ENCODE assay signal across 30 cellular contexts in genomic region chrX:133924548-133924947, GRCh38.
"Had no signal": no experiment of that assay in that cellular context is flagged by ENCODE, and none has a peak within 500 bp of the region (broad histone marks: within the 10 kb centered on the region; RNA-seq: fewer than 3 reads in every experiment).

No MANE protein-coding gene starts in this region.

- H3K9me3 Mint-ChIP-seq: activated CD4-positive, alpha-beta memory T cell treated with anti-CD3 and anti-CD28 coated beads, Interleukin-2, amount 10 ng/mL, durations not matched to agents 7 days and 5 days; activated naive CD4-positive, alpha-beta T cell treated with anti-CD3 and anti-CD28 coated beads, Interleukin-2, amount 10 ng/mL, durations not matched to agents 7 days and 5 days; activated T-cell treated with anti-CD3 and anti-CD28 coated beads, Interleukin-2, amount 50 U/mL, for 24 hours; central memory CD8-positive, alpha-beta T cell; effector memory CD8-positive, alpha-beta T cell; WTC11 had no signal

- H3K4me3 ChIP-seq: ascending aorta, coronary artery, esophagus muscularis mucosa, gastroesophageal sphincter, heart right ventricle, hepatocyte had no signal

- H3K4me1 ChIP-seq: ascending aorta, esophagus muscularis mucosa, foreskin keratinocyte, gastroesophageal sphincter, heart right ventricle had no signal

- H3K9me3 ChIP-seq: ascending aorta, esophagus muscularis mucosa, gastroesophageal sphincter, heart right ventricle had no signal

- H3K27me3 ChIP-seq: ascending aorta, brain microvascular endothelial cell, foreskin keratinocyte, gastroesophageal sphincter, hepatocyte had no signal

- DNase-seq: activated CD4-positive, alpha-beta memory T cell treated with anti-CD3 and anti-CD28 coated beads, Interleukin-2, amount 10 ng/mL, durations not matched to agents 7 days and 5 days; activated CD4-positive, alpha-beta T cell treated with anti-CD3 and anti-CD28 coated beads for 1 hour; activated CD4-positive, alpha-beta T cell treated with anti-CD3 and anti-CD28 coated beads for 4 hours; activated CD4-positive, alpha-beta T cell treated with anti-CD3 and anti-CD28 coated beads, Interleukin-2, amount 10 ng/mL, durations not matched to agents 7 days and 5 days; activated CD4-positive, alpha-beta T cell treated with anti-CD3 and anti-CD28 coated beads, Interleukin-2, amount 50 U/mL, for 4 hours; activated CD8-positive, alpha-beta memory T cell treated with anti-CD3 and anti-CD28 coated beads, Interleukin-2, amount 50 U/mL, for 48 hours; activated gamma-delta T cell; activated naive CD4-positive, alpha-beta T cell; activated naive CD4-positive, alpha-beta T cell treated with anti-CD3 and anti-CD28 coated beads, Interleukin-2, amount 10 ng/mL, durations not matched to agents 7 days and 5 days; activated naive CD8-positive, alpha-beta T cell treated with anti-CD3 and anti-CD28 coated beads, Interleukin-2, amount 10 ng/mL, durations not matched to agents 7 days and 5 days; activated T-cell treated with anti-CD3 and anti-CD28 coated beads for 4 hours; activated T-cell treated with anti-CD3 and anti-CD28 coated beads, Interleukin-2, amount 50 U/mL, for 24 hours; activated T-cell treated with anti-CD3 and anti-CD28 coated beads, Interleukin-2, amount 50 U/mL, for 72 hours; brain microvascular endothelial cell; dermis blood vessel endothelial cell; effector CD4-positive, alpha-beta T cell; effector memory CD8-positive, alpha-beta T cell; erythroblast; foreskin keratinocyte; heart right ventricle; T-helper 2 cell had no signal

- FAIRE-seq: bronchial epithelial cell had no signal

- H3K36me3 Mint-ChIP-seq: activated naive CD4-positive, alpha-beta T cell treated with anti-CD3 and anti-CD28 coated beads, Interleukin-2, amount 10 ng/mL, durations not matched to agents 7 days and 5 days; WTC11 had no signal

- H3K27me3 Mint-ChIP-seq: activated CD4-positive, alpha-beta memory T cell treated with anti-CD3 and anti-CD28 coated beads, Interleukin-2, amount 10 ng/mL, durations not matched to agents 7 days and 5 days; activated CD4-positive, alpha-beta T cell treated with anti-CD3 and anti-CD28 coated beads, Interleukin-2, amount 10 ng/mL, durations not matched to agents 7 days and 5 days; activated naive CD4-positive, alpha-beta T cell treated with anti-CD3 and anti-CD28 coated beads, Interleukin-2, amount 10 ng/mL, durations not matched to agents 7 days and 5 days; activated naive CD8-positive, alpha-beta T cell treated with anti-CD3 and anti-CD28 coated beads, Interleukin-2, amount 10 ng/mL, durations not matched to agents 7 days and 5 days; central memory CD8-positive, alpha-beta T cell; effector memory CD8-positive, alpha-beta T cell had no signal

- H3K27ac ChIP-seq: ascending aorta, brain microvascular endothelial cell, coronary artery, esophagus muscularis mucosa, foreskin keratinocyte, gastroesophageal sphincter, heart right ventricle, hepatocyte had no signal

- H3K36me3 ChIP-seq: ascending aorta, brain microvascular endothelial cell, esophagus muscularis mucosa, gastroesophageal sphincter, heart right ventricle had no signal

- ATAC-seq: activated naive CD4-positive, alpha-beta T cell treated with anti-CD3 and anti-CD28 coated beads, Interleukin-2, amount 50 U/mL, for 72 hours; activated T-cell treated with anti-CD3 and anti-CD28 coated beads, Interleukin-2, amount 50 U/mL, for 72 hours; effector memory CD8-positive, alpha-beta T cell; foreskin keratinocyte; gastroesophageal sphincter; heart right ventricle; WTC11 had no signal

- H3K27ac Mint-ChIP-seq: activated CD4-positive, alpha-beta memory T cell treated with anti-CD3 and anti-CD28 coated beads, Interleukin-2, amount 10 ng/mL, durations not matched to agents 7 days and 5 days; activated CD4-positive, alpha-beta T cell treated with anti-CD3 and anti-CD28 coated beads, Interleukin-2, amount 10 ng/mL, durations not matched to agents 7 days and 5 days; activated naive CD4-positive, alpha-beta T cell treated with anti-CD3 and anti-CD28 coated beads, Interleukin-2, amount 10 ng/mL, durations not matched to agents 7 days and 5 days; activated naive CD4-positive, alpha-beta T cell treated with anti-CD3 and anti-CD28 coated beads, Interleukin-2, amount 50 U/mL, for 72 hours; activated naive CD8-positive, alpha-beta T cell treated with anti-CD3 and anti-CD28 coated beads, Interleukin-2, amount 10 ng/mL, durations not matched to agents 7 days and 5 days; activated T-cell treated with anti-CD3 and anti-CD28 coated beads, Interleukin-2, amount 50 U/mL, for 24 hours; activated T-cell treated with anti-CD3 and anti-CD28 coated beads, Interleukin-2, amount 50 U/mL, for 72 hours; effector memory CD8-positive, alpha-beta T cell; WTC11 had no signal

- H3K4me3 Mint-ChIP-seq: activated CD4-positive, alpha-beta memory T cell treated with anti-CD3 and anti-CD28 coated beads, Interleukin-2, amount 10 ng/mL, durations not matched to agents 7 days and 5 days; activated CD4-positive, alpha-beta T cell treated with anti-CD3 and anti-CD28 coated beads, Interleukin-2, amount 10 ng/mL, durations not matched to agents 7 days and 5 days; activated naive CD4-positive, alpha-beta T cell treated with anti-CD3 and anti-CD28 coated beads, Interleukin-2, amount 10 ng/mL, durations not matched to agents 7 days and 5 days; activated naive CD8-positive, alpha-beta T cell treated with anti-CD3 and anti-CD28 coated beads, Interleukin-2, amount 10 ng/mL, durations not matched to agents 7 days and 5 days; activated T-cell treated with anti-CD3 and anti-CD28 coated beads, Interleukin-2, amount 50 U/mL, for 24 hours; activated T-cell treated with anti-CD3 and anti-CD28 coated beads, Interleukin-2, amount 50 U/mL, for 72 hours; central memory CD8-positive, alpha-beta T cell; effector memory CD8-positive, alpha-beta T cell; WTC11 had no signal
